ENCODE assay signal across 12 cellular contexts in the genomic region with DNA sequence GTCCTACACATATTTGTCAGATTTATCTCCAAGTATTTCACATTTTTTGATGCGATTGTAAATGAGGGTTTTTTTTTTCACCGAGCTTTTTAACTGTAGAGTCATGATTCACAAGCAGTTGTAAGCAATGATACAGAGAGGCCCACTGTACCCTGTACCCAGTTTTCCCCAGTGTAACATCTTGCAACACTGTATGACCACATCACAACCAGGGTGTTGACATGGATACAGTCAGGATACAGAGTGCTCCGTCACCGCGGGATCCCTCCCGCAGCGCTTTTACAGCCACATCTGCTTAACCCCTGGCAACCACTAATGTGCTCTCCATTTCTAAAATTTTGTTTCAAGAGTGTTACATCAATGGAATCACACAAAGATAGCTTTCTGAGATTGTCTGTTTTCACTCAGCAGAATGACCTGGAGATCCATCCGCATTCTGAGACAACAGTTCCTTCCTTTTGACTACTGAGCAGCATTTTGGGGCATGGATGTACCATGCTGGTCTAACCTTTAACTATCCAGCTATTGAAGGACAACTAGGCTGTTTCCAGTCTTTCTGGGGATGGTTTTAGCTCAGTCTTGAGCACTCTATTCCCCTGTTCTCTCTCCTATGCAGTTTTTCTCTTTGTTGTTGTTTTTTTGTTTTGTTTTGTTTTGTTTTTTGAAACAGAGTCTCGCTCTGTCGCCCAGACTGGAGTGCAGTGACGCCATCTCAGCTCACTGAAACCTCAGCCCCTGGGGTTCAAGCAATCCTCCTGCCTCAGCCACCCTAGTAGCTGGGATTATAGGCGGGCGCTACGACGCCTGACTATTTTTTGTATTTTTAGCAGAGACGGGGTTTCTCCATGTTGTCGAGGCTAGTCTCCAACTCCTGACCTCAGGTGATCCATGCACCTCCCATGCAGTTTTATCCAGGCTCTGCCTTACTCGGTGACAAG. TPM values are rescaled to one million over a fixed set of nuclear protein-coding genes. Genes with fewer than 3 reads are reported as not detected.
DNase-seq lines count a peak whose midpoint lies in the region; ATAC-seq and TF ChIP-seq lines count a peak whose summit lies in the region.
"Had no signal": no experiment of that assay in that cellular context is flagged by ENCODE, and none has a peak within 500 bp of the region (broad histone marks: within the 10 kb centered on the region; RNA-seq: fewer than 3 reads in every experiment).

No MANE protein-coding gene starts in this region.

- no peak overlapping the region for H2BK15ac ChIP-seq in mesenchymal stem cell (ENCODE audit: low read depth, poor library complexity, severe bottlenecking)

- H4K91ac ChIP-seq in mesenchymal stem cell (ENCODE audit: low read length), result no peak overlapping the region

- H3K4me1 ChIP-seq in ACC112 (ENCODE audit: control insufficient read depth, insufficient read depth, low read length, unreplicated experiment), result peaks cover 12% of the 10 kb centered on the region
- peaks cover 12% of the 10 kb centered on the region for H3K4me1 ChIP-seq in mesenchymal stem cell (ENCODE audit: control insufficient read depth, insufficient read depth, low read depth, low read length)
- H3K4me1 ChIP-seq in esophagus squamous epithelium, result peaks cover 0 to 7% (median 0%) of the 10 kb centered on the region in 3 donors

- intact Hi-C loops in esophagus squamous epithelium (cut with DNase I), result no loop called here

- no peak overlapping the region for H3K18ac ChIP-seq in mesenchymal stem cell (ENCODE audit: low read depth in 1 of 2, low read length in 2 of 2)

- no peak overlapping the region for H3K4me2 ChIP-seq in mesenchymal stem cell (ENCODE audit: low read length, poor library complexity, severe bottlenecking)
- H3K4me2 ChIP-seq: KMS-11 had no signal

- H2BK5ac ChIP-seq in mesenchymal stem cell (ENCODE audit: low read depth, low read length, poor library complexity, severe bottlenecking), result no peak overlapping the region

- no peak overlapping the region for H2AK5ac ChIP-seq in mesenchymal stem cell (ENCODE audit: low read length, severe bottlenecking)

- H3K27ac ChIP-seq in ACC112 (ENCODE audit: low read depth, low read length), result peak overlapping the region; percentile 76
- no peak overlapping the region for H3K27ac ChIP-seq in mesenchymal stem cell (ENCODE audit: low read length, poor library complexity, severe bottlenecking)
- H3K27ac ChIP-seq in esophagus squamous epithelium, result no peak overlapping the region
- H3K27ac ChIP-seq: KMS-11 had no signal

- H3K14ac ChIP-seq in mesenchymal stem cell (ENCODE audit: low read length in 2 of 2), result no peak overlapping the region

- TF ChIP-seq CTCF in cardiac fibroblast (IDR thresholded peaks at IDR 0.05; ENCODE audit: low read depth, low read length), result no peak
- TF ChIP-seq CTCF in esophagus squamous epithelium (IDR thresholded peaks at IDR 0.05), result no peak

- ATAC-seq in HG02610 (IDR thresholded peaks at IDR 0.05; ENCODE audit: unreplicated experiment), result no peak
- ATAC-seq in GM19035 (IDR thresholded peaks at IDR 0.05; ENCODE audit: unreplicated experiment), result no peak
- ATAC-seq: activated CD8-positive, alpha-beta T cell treated with anti-CD3 and anti-CD28 coated beads, Interleukin-2, amount 10 ng/mL, durations not matched to agents 7 days and 5 days had no signal

- no peak overlapping the region for H3K23ac ChIP-seq in mesenchymal stem cell (ENCODE audit: low read length in 2 of 2)

- no peak overlapping the region for H2BK12ac ChIP-seq in mesenchymal stem cell (ENCODE audit: low read length in 2 of 2)

- no peaks in the 10 kb centered on the region for H3K9me3 ChIP-seq in mesenchymal stem cell (ENCODE audit: control insufficient read depth, low read length)
- H3K9me3 ChIP-seq in esophagus squamous epithelium, result no peaks in the 10 kb centered on the region

- H3K27me3 ChIP-seq in ACC112 (ENCODE audit: insufficient read depth, low read length), result no peaks in the 10 kb centered on the region
- peaks cover 0 to 37% of the 10 kb centered on the region in 2 experiments for H3K27me3 ChIP-seq in mesenchymal stem cell (ENCODE audit: control insufficient read depth in 1 of 2, insufficient read depth in 1 of 2, low read length in 2 of 2)
- H3K27me3 ChIP-seq in esophagus squamous epithelium, result peaks cover 0 to 2% (median 0%) of the 10 kb centered on the region in 4 donors

- TF ChIP-seq POLR2A in esophagus squamous epithelium (IDR thresholded peaks at IDR 0.05), result no peak

- no peaks in the 10 kb centered on the region for H3K36me3 ChIP-seq in ACC112 (ENCODE audit: insufficient read depth, low read length)
- H3K36me3 ChIP-seq in mesenchymal stem cell (ENCODE audit: control insufficient read depth in 1 of 2, insufficient read depth in 2 of 2, low read depth in 1 of 2, low read length in 2 of 2), result peaks cover 0 to 2% of the 10 kb centered on the region in 2 experiments
- H3K36me3 ChIP-seq in esophagus squamous epithelium, result no peaks in the 10 kb centered on the region

- H4K8ac ChIP-seq in mesenchymal stem cell (ENCODE audit: low read length), result no peak overlapping the region

- WGBS in mesenchymal stem cell, result 92% methylated on average over 18 of the region's 18 CpGs
- 88 to 90% methylated on average over 18 of the region's 18 CpGs for WGBS in esophagus squamous epithelium, 2 donors

- H2AFZ ChIP-seq in ACC112 (ENCODE audit: low read length, unreplicated experiment), result peak overlapping the region; percentile 26
- no peak overlapping the region for H2AFZ ChIP-seq in mesenchymal stem cell (ENCODE audit: low read depth, low read length)

- DNase-seq in H4 (ENCODE audit: low spot score) (peak; percentile 85), cardiac fibroblast (ENCODE audit: low read depth in 2 of 2) (peak; percentile 97 to 98), mesenchymal stem cell (peak; percentile 89), esophagus squamous epithelium (lab: John Stamatoyannopoulos, UW) (no peak)
- no peak for DNase-seq in central memory CD4-positive, alpha-beta T cell
- DNase-seq: activated CD8-positive, alpha-beta T cell treated with anti-CD3 and anti-CD28 coated beads, Interleukin-2, amount 10 ng/mL, durations not matched to agents 7 days and 5 days; NCI-H446 had no signal

- H3K79me2 ChIP-seq in ACC112 (ENCODE audit: control insufficient read depth, insufficient read depth, low read length, unreplicated experiment), result no peaks in the 10 kb centered on the region

- H3K4me3 ChIP-seq in ACC112 (ENCODE audit: low read depth, low read length) (no peak overlapping the region), cardiac fibroblast (replicated peaks in 1 of 2; ENCODE audit: low read depth in 2 of 2, low read length in 2 of 2) (no peak overlapping the region), mesenchymal stem cell (ENCODE audit: insufficient read depth in 1 of 2, low read depth in 1 of 2, low read length in 2 of 2) (peak overlapping the region in 1 of 2 experiments; percentile 24), esophagus squamous epithelium (no peak overlapping the region)

- H3K4ac ChIP-seq in mesenchymal stem cell (ENCODE audit: low read depth in 1 of 2, low read length in 2 of 2), result no peak overlapping the region

- H3K9ac ChIP-seq in mesenchymal stem cell (ENCODE audit: low read length), result peak overlapping the region; percentile 85
- H3K9ac ChIP-seq: KMS-11 had no signal

- H2BK120ac ChIP-seq in mesenchymal stem cell (ENCODE audit: low read depth, low read length), result no peak overlapping the region

- no peaks in the 10 kb centered on the region for H3K79me1 ChIP-seq in mesenchymal stem cell (replicated peaks; ENCODE audit: low read length, poor library complexity, severe bottlenecking)

RNA-seq across cellular contexts. Expression of a gene that starts 25.9 kb away (rescaled TPM):
- not detected in 2 replicates for total RNA-seq in H4 (2014; rRNA removed; shearing (Covaris generic))
- not detected for polyA plus RNA-seq in mesenchymal stem cell (2013, experiment 1 of 2)
- polyA plus RNA-seq in mesenchymal stem cell (2013, experiment 2 of 2), result 0.03 TPM
- total RNA-seq in esophagus squamous epithelium, result 1 to 10 TPM; 7.6 to 8.3 (median 8.1) TPM
- total RNA-seq: activated CD8-positive, alpha-beta T cell treated with anti-CD3 and anti-CD28 coated beads, Interleukin-2, amount 10 ng/mL, durations not matched to agents 7 days and 5 days; CD4-positive, alpha-beta T cell had no signal

RNA-seq across cellular contexts. Expression of a gene that starts 48.4 kb away (rescaled TPM):
- 0.17 and 3.0 TPM in 2 replicates for total RNA-seq in H4 (2014; rRNA removed; shearing (Covaris generic))
- 0.35 TPM for polyA plus RNA-seq in mesenchymal stem cell (2013, experiment 1 of 2)
- polyA plus RNA-seq in mesenchymal stem cell (2013, experiment 2 of 2), result 0.82 TPM
- 1 to 10 TPM in 2 of 4 donors, under 1 TPM in 2; 0.31 to 2.7 (median 1.0) TPM for total RNA-seq in esophagus squamous epithelium

Comparison
In these comparisons a context has a peak if more than half of its experiments do, and no peak if none do; other contexts are left out.
1. DNase-seq: peak in H4 (single experiment), cardiac fibroblast (2 of 2) and mesenchymal stem cell (single experiment); none in esophagus squamous epithelium (single experiment) and central memory CD4-positive, alpha-beta T cell (single experiment).